ENCODE assay signal across 8 cellular contexts in the genomic region with DNA sequence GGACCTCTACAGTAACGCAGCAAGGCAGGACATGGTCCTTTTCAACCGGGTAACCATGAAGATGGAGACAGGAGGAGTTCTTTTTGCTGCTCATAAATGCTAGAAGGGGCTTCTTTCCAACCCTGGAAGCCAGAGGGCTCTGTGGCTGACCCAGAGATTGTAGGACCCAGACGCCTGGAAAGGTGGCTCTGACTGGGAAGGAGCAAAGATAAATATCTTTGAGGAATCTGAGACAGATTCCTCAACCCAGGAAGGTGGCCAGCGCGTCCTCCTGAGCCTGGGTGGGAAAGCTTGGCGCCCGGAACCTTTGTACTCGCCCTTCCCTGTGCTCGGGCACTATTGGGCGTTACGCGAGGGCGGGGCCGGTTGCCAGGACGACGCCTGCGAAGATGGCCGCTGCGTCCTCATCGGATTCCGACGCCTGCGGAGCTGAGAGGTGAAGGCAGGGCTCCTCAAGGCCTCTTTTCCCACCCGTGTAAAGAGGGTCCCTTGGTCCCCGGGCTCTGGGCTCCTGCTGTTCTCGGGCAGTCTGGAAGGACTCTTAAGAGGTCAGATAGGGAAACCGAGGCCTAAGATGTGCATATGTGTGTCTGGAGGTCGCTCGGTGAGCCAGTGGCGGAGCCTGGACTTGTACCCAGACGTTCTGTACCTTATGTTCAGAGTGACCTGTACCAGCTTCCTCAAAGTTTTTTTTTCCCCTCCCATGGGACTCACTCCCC. TPM values are rescaled to one million over a fixed set of nuclear protein-coding genes. Genes with fewer than 3 reads are reported as not detected.
DNase-seq lines count a peak whose midpoint lies in the region; ATAC-seq and TF ChIP-seq lines count a peak whose summit lies in the region.

A gene (plus strand): TSS at position 365 of the 719 bp plus-strand sequence. CDS start 25 bp downstream, at position 390.

- H3K9me3 ChIP-seq in BE2C (no peaks in the 10 kb centered on the region), endodermal cell (ENCODE audit: control insufficient read depth, low read length) (no peaks in the 10 kb centered on the region)

- H3K27ac Mint-ChIP-seq in endodermal cell (peak within 1 kb of the TSS; percentile 93), mesothelial cell of epicardium (peak within 1 kb of the TSS; percentile 82)

- H3K27me3 ChIP-seq in BE2C = no peaks in the 10 kb centered on the region
- no peaks in the 10 kb centered on the region for H3K27me3 ChIP-seq in endodermal cell (ENCODE audit: control insufficient read depth, insufficient read depth, low read length, poor library complexity, severe bottlenecking)

- peak; percentile 83 for ATAC-seq in GM19324 (IDR thresholded peaks at IDR 0.05; ENCODE audit: low FRiP score, unreplicated experiment)

- H3K27me3 Mint-ChIP-seq in endodermal cell (ENCODE audit: insufficient read depth) (no peaks in the 10 kb centered on the region), mesothelial cell of epicardium (ENCODE audit: low read depth) (no peaks in the 10 kb centered on the region)

- H3K4me1 Mint-ChIP-seq in endodermal cell (peaks cover 8% of the 10 kb centered on the region), mesothelial cell of epicardium (peaks cover 6% of the 10 kb centered on the region)

- H3K4me3 ChIP-seq in BE2C (ENCODE audit: low read depth, low read length) (peak within 1 kb of the TSS; percentile 100), endodermal cell (ENCODE audit: low read length) (peak within 1 kb of the TSS; percentile 94)

- H3K9ac ChIP-seq in endodermal cell (ENCODE audit: extremely low read depth, low read length, poor library complexity, severe bottlenecking) = peak within 1 kb of the TSS; percentile 79

- H3K36me3 ChIP-seq in BE2C (peaks cover 9% of the 10 kb centered on the region), endodermal cell (ENCODE audit: control insufficient read depth, insufficient read depth, low read length) (peaks cover 37% of the 10 kb centered on the region)

- TF ChIP-seq CTCF in BE2C (IDR thresholded peaks at IDR 0.05; ENCODE audit: low read depth, low read length) (no peak), endodermal cell (conservative IDR thresholded peaks at IDR 0.05) (no peak), mesothelial cell of epicardium (IDR thresholded peaks at IDR 0.05; ENCODE audit: unreplicated experiment) (no peak)

- WGBS in endodermal cell (ENCODE audit: insufficient coverage in 1 of 2, insufficient read length in 1 of 2), 2 experiments = 5 to 11% methylated on average over 27 to 31 of the region's 31 CpGs

- DNase-seq in BE2C (peak; percentile 91), HS-27A (ENCODE audit: low read depth) (peak; percentile 62), NOMO-1 treated with dmso at 0.1 percent for 144 hours (lab: John Stamatoyannopoulos, UW; ENCODE audit: unreplicated experiment) (peak; percentile 34), endodermal cell (peak; percentile 96), mesothelial cell of epicardium (ENCODE audit: low spot score in 2 of 2, unreplicated experiment in 2 of 2) (peak; percentile 79 to 91)
- peak; percentile 39 for DNase-seq in activated CD8-positive, alpha-beta memory T cell treated with anti-CD3 and anti-CD28 coated beads, Interleukin-2, amount 50 U/mL, for 1 hour (ENCODE audit: extremely low read depth)
- peak; percentile 66 for DNase-seq in stimulated activated CD8-positive, alpha-beta memory T cell treated with anti-CD3 and anti-CD28 coated beads, Interleukin-15, amount 100 ng/mL, for 24 hours (ENCODE audit: low read depth)

- H3K9me3 Mint-ChIP-seq in endodermal cell (no peaks in the 10 kb centered on the region), mesothelial cell of epicardium (no peaks in the 10 kb centered on the region)

- H3K27ac ChIP-seq in endodermal cell (ENCODE audit: low read depth, low read length) = peak within 1 kb of the TSS; percentile 65

- H3K4me3 Mint-ChIP-seq in endodermal cell = peak within 1 kb of the TSS; percentile 86
- H3K4me3 Mint-ChIP-seq in mesothelial cell of epicardium = peak within 1 kb of the TSS; percentile 93

- H3K4me1 ChIP-seq in BE2C = no peaks in the 10 kb centered on the region
- H3K4me1 ChIP-seq in endodermal cell (ENCODE audit: control insufficient read depth, insufficient read depth, low read length) = no peaks in the 10 kb centered on the region

- H3K36me3 Mint-ChIP-seq in endodermal cell (ENCODE audit: low read depth) (peaks cover 46% of the 10 kb centered on the region), mesothelial cell of epicardium (peaks cover 11% of the 10 kb centered on the region)

RNA-seq across cellular contexts. Expression of the gene that starts here (rescaled TPM):
- polyA plus RNA-seq in BE2C (2012; ENCODE audit: insufficient read depth, insufficient read length, low read depth) = 14.7 TPM
- total RNA-seq in endodermal cell = 10 to 100 TPM; 52.4 to 67.3 TPM
- 39.1 TPM for polyA plus RNA-seq in endodermal cell (2013, experiment 1 of 2)
- 34.5 TPM for polyA plus RNA-seq in endodermal cell (2013, experiment 2 of 2)
- 61.5 to 62.0 TPM (median 61.5 TPM) in 3 replicates for total RNA-seq in mesothelial cell of epicardium

Comparison
In these comparisons a context has a peak if more than half of its experiments do, and no peak if none do; other contexts are left out.
1. Peak in every context shown above with its lines: DNase-seq, ATAC-seq, H3K4me3 ChIP-seq and H3K27ac ChIP-seq.
2. DNase-seq: peak in every context shown above with its lines; median percentile 96 in endodermal cell; 91 in BE2C; 85 in mesothelial cell of epicardium; 66 in stimulated activated CD8-positive, alpha-beta memory T cell treated with anti-CD3 and anti-CD28 coated beads, Interleukin-15, amount 100 ng/mL, for 24 hours; 62 in HS-27A; 39 in activated CD8-positive, alpha-beta memory T cell treated with anti-CD3 and anti-CD28 coated beads, Interleukin-2, amount 50 U/mL, for 1 hour; 34 in NOMO-1 treated with dmso at 0.1 percent for 144 hours.